Comparison of ENCODE assay signal across 20 cellular contexts in the genomic region with DNA sequence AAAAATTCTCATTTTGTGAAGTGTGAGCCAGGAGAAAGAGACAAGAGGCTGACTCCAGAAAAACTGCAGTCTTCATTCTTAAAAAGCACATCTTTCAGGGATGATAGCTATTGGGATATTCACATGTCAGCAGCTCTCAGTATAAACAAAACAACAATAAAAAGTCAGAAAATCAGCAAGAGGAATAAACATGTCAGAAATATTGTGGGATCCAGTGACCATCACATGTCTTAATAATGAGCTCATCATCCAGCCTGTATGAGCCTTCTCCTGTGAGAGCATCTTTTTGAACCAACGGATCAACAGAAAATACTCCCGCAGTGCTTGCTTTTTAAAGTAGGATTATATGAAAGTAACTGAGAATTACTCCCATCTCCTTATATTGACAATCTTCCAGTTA.
"Had no signal": no experiment of that assay in that cellular context is flagged by ENCODE, and none has a peak within 500 bp of the region (broad histone marks: within the 10 kb centered on the region; RNA-seq: fewer than 3 reads in every experiment).

No MANE protein-coding gene starts in this region.

- H3K4me3 Mint-ChIP-seq: activated naive CD4-positive, alpha-beta T cell treated with anti-CD3 and anti-CD28 coated beads, Interleukin-2, amount 10 ng/mL, durations not matched to agents 7 days and 5 days; activated T-cell treated with anti-CD3 and anti-CD28 coated beads, Interleukin-2, amount 50 U/mL, for 4 hours; endodermal cell; nephron; stimulated activated naive CD8-positive, alpha-beta T cell treated with anti-CD3 and anti-CD28 coated beads, Interleukin-15, Interleukin-2, amounts not matched to agents 100 ng/mL and 50 ng/mL, for 24 hours had no signal

- H3K27me3 Mint-ChIP-seq: activated naive CD4-positive, alpha-beta T cell treated with anti-CD3 and anti-CD28 coated beads, Interleukin-2, amount 10 ng/mL, durations not matched to agents 7 days and 5 days; stimulated activated naive CD8-positive, alpha-beta T cell treated with anti-CD3 and anti-CD28 coated beads, Interleukin-15, Interleukin-2, amounts not matched to agents 100 ng/mL and 50 ng/mL, for 24 hours had no signal

- H3K9me3 Mint-ChIP-seq: activated naive CD4-positive, alpha-beta T cell treated with anti-CD3 and anti-CD28 coated beads, Interleukin-2, amount 10 ng/mL, durations not matched to agents 7 days and 5 days; nephron had no signal

- DNase-seq: activated CD4-positive, alpha-beta T cell treated with anti-CD3 and anti-CD28 coated beads, Interleukin-2, amount 50 U/mL, for 4 hours; activated CD8-positive, alpha-beta memory T cell treated with anti-CD3 and anti-CD28 coated beads, Interleukin-2, amount 50 U/mL, for 48 hours; activated naive CD4-positive, alpha-beta T cell treated with anti-CD3 and anti-CD28 coated beads, Interleukin-2, amount 10 ng/mL, durations not matched to agents 7 days and 5 days; activated T-cell treated with anti-CD3 and anti-CD28 coated beads, Interleukin-2, amount 50 U/mL, for 4 hours; body of pancreas; cortex of kidney; endodermal cell; foreskin keratinocyte; lower lobe of right lung; pancreas; right cardiac atrium; stimulated activated CD4-positive, alpha-beta T cell treated with anti-CD3 and anti-CD28 coated beads, Interleukin-12 subunit alpha, Interleukin-12 subunit beta, amount 100 ng/mL, for 4 hours; stimulated activated CD4-positive, alpha-beta T cell treated with anti-CD3 and anti-CD28 coated beads, Interleukin-4, amount 100 ng/mL, for 4 hours; substantia nigra; T-helper 9 cell; tibial artery had no signal

- H3K27ac ChIP-seq: body of pancreas, cardiac muscle cell, foreskin keratinocyte, lower lobe of right lung, pancreas, tibial artery had no signal

- H3K4me3 ChIP-seq: body of pancreas, cardiac muscle cell, lower lobe of right lung, pancreas, tibial artery had no signal

- H3K36me3 Mint-ChIP-seq: activated naive CD4-positive, alpha-beta T cell treated with anti-CD3 and anti-CD28 coated beads, Interleukin-2, amount 10 ng/mL, durations not matched to agents 7 days and 5 days had no signal

- H3K27ac Mint-ChIP-seq: activated naive CD4-positive, alpha-beta T cell treated with anti-CD3 and anti-CD28 coated beads, Interleukin-2, amount 10 ng/mL, durations not matched to agents 7 days and 5 days; endodermal cell; nephron; stimulated activated naive CD8-positive, alpha-beta T cell treated with anti-CD3 and anti-CD28 coated beads, Interleukin-15, Interleukin-2, amounts not matched to agents 100 ng/mL and 50 ng/mL, for 24 hours had no signal

- H3K27me3 ChIP-seq: body of pancreas, cardiac muscle cell, foreskin keratinocyte, pancreas, tibial artery had no signal

- H3K4me1 ChIP-seq: body of pancreas, lower lobe of right lung, pancreas, tibial artery had no signal

- H3K9me3 ChIP-seq: body of pancreas, lower lobe of right lung, pancreas had no signal

- H3K36me3 ChIP-seq: cardiac muscle cell, lower lobe of right lung, pancreas, tibial artery had no signal

- ATAC-seq: activated T-cell treated with anti-CD3 and anti-CD28 coated beads, Interleukin-2, amount 50 U/mL, for 4 hours; body of pancreas; foreskin keratinocyte; left lobe of liver; lower lobe of right lung; pancreas; right cardiac atrium had no signal

- H3K4me1 Mint-ChIP-seq: activated naive CD4-positive, alpha-beta T cell treated with anti-CD3 and anti-CD28 coated beads, Interleukin-2, amount 10 ng/mL, durations not matched to agents 7 days and 5 days; nephron had no signal
